Comparison of ENCODE assay signal across 10 cellular contexts in genomic region chr6:142537612-142538478, GRCh38.
DNase-seq lines count a peak whose midpoint lies in the region; ATAC-seq and TF ChIP-seq lines count a peak whose summit lies in the region.
"Had no signal": no experiment of that assay in that cellular context is flagged by ENCODE, and none has a peak within 500 bp of the region (broad histone marks: within the 10 kb centered on the region; RNA-seq: fewer than 3 reads in every experiment).

No MANE protein-coding gene starts in this region.

- H3K27me3 ChIP-seq in colonic mucosa: no peaks in the 10 kb centered on the region
- H3K27me3 ChIP-seq: BLaER1 had no signal

- no peak overlapping the region for H3K9ac ChIP-seq in colonic mucosa (ENCODE audit: low read depth in 2 of 2, low read length in 2 of 2)
- H3K9ac ChIP-seq: BLaER1 had no signal

- no peak overlapping the region for H3K27ac ChIP-seq in colonic mucosa
- H3K27ac ChIP-seq: BLaER1 had no signal

- H3K4me1 Mint-ChIP-seq in activated naive CD8-positive, alpha-beta T cell treated with anti-CD3 and anti-CD28 coated beads for 36 hours: peaks cover 3% of the 10 kb centered on the region
- H3K4me1 Mint-ChIP-seq in mesothelial cell of epicardium: peaks cover 4% of the 10 kb centered on the region
- H3K4me1 Mint-ChIP-seq: immature natural killer cell had no signal

- no peaks in the 10 kb centered on the region for H3K36me3 ChIP-seq in colonic mucosa
- H3K36me3 ChIP-seq: BLaER1 had no signal

- no peaks in the 10 kb centered on the region for H3K27me3 Mint-ChIP-seq in activated naive CD8-positive, alpha-beta T cell treated with anti-CD3 and anti-CD28 coated beads for 36 hours
- H3K27me3 Mint-ChIP-seq in mesothelial cell of epicardium (ENCODE audit: low read depth): no peaks in the 10 kb centered on the region

- intact Hi-C loops in colonic mucosa (cut with DNase I): no loop called here

- TF ChIP-seq CTCF in mesothelial cell of epicardium (IDR thresholded peaks at IDR 0.05; ENCODE audit: unreplicated experiment) (peak; percentile 34), colonic mucosa (IDR thresholded peaks at IDR 0.05) (no peak)

- H3K4me3 Mint-ChIP-seq in activated naive CD8-positive, alpha-beta T cell treated with anti-CD3 and anti-CD28 coated beads for 36 hours: no peak overlapping the region
- no peak overlapping the region for H3K4me3 Mint-ChIP-seq in mesothelial cell of epicardium
- H3K4me3 Mint-ChIP-seq: immature natural killer cell had no signal

- no peaks in the 10 kb centered on the region for H3K9me3 ChIP-seq in colonic mucosa

- peaks cover 2% of the 10 kb centered on the region for H3K36me3 Mint-ChIP-seq in activated naive CD8-positive, alpha-beta T cell treated with anti-CD3 and anti-CD28 coated beads for 36 hours
- no peaks in the 10 kb centered on the region for H3K36me3 Mint-ChIP-seq in mesothelial cell of epicardium

- DNase-seq in NCI-H1436 (lab: John Stamatoyannopoulos, UW): peak; percentile 30
- DNase-seq in NCI-H1436 treated with DMSO at 0.1 percent for 48 hours (lab: John Stamatoyannopoulos, UW): no peak
- DNase-seq in HUDEP-2 (lab: John Stamatoyannopoulos, UW; ENCODE audit: unreplicated experiment in 76 of 76): peak in 44 of 76 experiments; percentile 3 to 58 (median 17)
- DNase-seq in activated naive CD8-positive, alpha-beta T cell treated with anti-CD3 and anti-CD28 coated beads for 36 hours: peak; percentile 21
- no peak for DNase-seq in mesothelial cell of epicardium (ENCODE audit: low spot score in 2 of 2, unreplicated experiment in 2 of 2)
- DNase-seq in NK-92 treated with Interleukin-12 subunit alpha and Interleukin-12 subunit beta, amount 100 ng/mL, for 24 hours (lab: John Stamatoyannopoulos, UW): no peak
- DNase-seq in colonic mucosa: no peak
- DNase-seq: immature natural killer cell had no signal

- H3K9me3 Mint-ChIP-seq in activated naive CD8-positive, alpha-beta T cell treated with anti-CD3 and anti-CD28 coated beads for 36 hours: peaks cover 10% of the 10 kb centered on the region
- peaks cover 26% of the 10 kb centered on the region for H3K9me3 Mint-ChIP-seq in mesothelial cell of epicardium

- no peak overlapping the region for H3K27ac Mint-ChIP-seq in activated naive CD8-positive, alpha-beta T cell treated with anti-CD3 and anti-CD28 coated beads for 36 hours
- H3K27ac Mint-ChIP-seq in mesothelial cell of epicardium: no peak overlapping the region
- H3K27ac Mint-ChIP-seq: immature natural killer cell had no signal

- H3K4me3 ChIP-seq in colonic mucosa: no peak overlapping the region
- H3K4me3 ChIP-seq: BLaER1 had no signal

- ATAC-seq in GM19395 (IDR thresholded peaks at IDR 0.05; ENCODE audit: unreplicated experiment): no peak

- no peaks in the 10 kb centered on the region for H3K4me1 ChIP-seq in colonic mucosa
- H3K4me1 ChIP-seq: BLaER1 had no signal

Comparison
In these comparisons a context has a peak if more than half of its experiments do, and no peak if none do; other contexts are left out.
1. DNase-seq: peak in NCI-H1436 (single experiment), HUDEP-2 (44 of 76) and activated naive CD8-positive, alpha-beta T cell treated with anti-CD3 and anti-CD28 coated beads for 36 hours (single experiment); none in NCI-H1436 treated with DMSO at 0.1 percent for 48 hours (single experiment), mesothelial cell of epicardium (0 of 2), NK-92 treated with Interleukin-12 subunit alpha and Interleukin-12 subunit beta, amount 100 ng/mL, for 24 hours (single experiment) and colonic mucosa (single experiment).